8 cellular contexts compared by ENCODE assay signal in genomic region chrX:41085105-41085882, GRCh38. TPM values are rescaled to one million over a fixed set of nuclear protein-coding genes. Genes with fewer than 3 reads are reported as not detected.
DNase-seq lines count a peak whose midpoint lies in the region; ATAC-seq and TF ChIP-seq lines count a peak whose summit lies in the region.

A gene with protein sequence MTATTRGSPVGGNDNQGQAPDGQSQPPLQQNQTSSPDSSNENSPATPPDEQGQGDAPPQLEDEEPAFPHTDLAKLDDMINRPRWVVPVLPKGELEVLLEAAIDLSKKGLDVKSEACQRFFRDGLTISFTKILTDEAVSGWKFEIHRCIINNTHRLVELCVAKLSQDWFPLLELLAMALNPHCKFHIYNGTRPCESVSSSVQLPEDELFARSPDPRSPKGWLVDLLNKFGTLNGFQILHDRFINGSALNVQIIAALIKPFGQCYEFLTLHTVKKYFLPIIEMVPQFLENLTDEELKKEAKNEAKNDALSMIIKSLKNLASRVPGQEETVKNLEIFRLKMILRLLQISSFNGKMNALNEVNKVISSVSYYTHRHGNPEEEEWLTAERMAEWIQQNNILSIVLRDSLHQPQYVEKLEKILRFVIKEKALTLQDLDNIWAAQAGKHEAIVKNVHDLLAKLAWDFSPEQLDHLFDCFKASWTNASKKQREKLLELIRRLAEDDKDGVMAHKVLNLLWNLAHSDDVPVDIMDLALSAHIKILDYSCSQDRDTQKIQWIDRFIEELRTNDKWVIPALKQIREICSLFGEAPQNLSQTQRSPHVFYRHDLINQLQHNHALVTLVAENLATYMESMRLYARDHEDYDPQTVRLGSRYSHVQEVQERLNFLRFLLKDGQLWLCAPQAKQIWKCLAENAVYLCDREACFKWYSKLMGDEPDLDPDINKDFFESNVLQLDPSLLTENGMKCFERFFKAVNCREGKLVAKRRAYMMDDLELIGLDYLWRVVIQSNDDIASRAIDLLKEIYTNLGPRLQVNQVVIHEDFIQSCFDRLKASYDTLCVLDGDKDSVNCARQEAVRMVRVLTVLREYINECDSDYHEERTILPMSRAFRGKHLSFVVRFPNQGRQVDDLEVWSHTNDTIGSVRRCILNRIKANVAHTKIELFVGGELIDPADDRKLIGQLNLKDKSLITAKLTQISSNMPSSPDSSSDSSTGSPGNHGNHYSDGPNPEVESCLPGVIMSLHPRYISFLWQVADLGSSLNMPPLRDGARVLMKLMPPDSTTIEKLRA (N-terminal part only) (plus strand): TSS chrX:41085445. CDS start chrX:41123629, 38,184 bp downstream.

- peak within 1 kb of the TSS; percentile 91 to 95 (median 93) for H3K4me3 Mint-ChIP-seq in T-cell

- H3K36me3 ChIP-seq in heart left ventricle (peaks cover 0 to 6% (median 0%) of the 10 kb centered on the region in 9 donors), upper lobe of left lung (no peaks in the 10 kb centered on the region)

- peaks cover 0 to 44% (median 19%) of the 10 kb centered on the region in 12 donors for H3K4me1 ChIP-seq in heart left ventricle
- H3K4me1 ChIP-seq in upper lobe of left lung = peaks cover 0 to 30% (median 9%) of the 10 kb centered on the region in 4 donors

- peaks cover 0 to 6% (median 0%) of the 10 kb centered on the region in 9 donors for H3K27me3 ChIP-seq in heart left ventricle
- H3K27me3 ChIP-seq in upper lobe of left lung = peaks cover 0 to 5% (median 0%) of the 10 kb centered on the region in 4 donors

- CTCF ChIA-PET in T-cell (lab: Charles Lee) = interaction anchor here (0.5 to 2.1 kb wide), 7 partner anchors 27 to 208 kb away, joined by 3 to 7 read pairs (median 5); no protein-coding TSS in a partner anchor

- H3K36me3 Mint-ChIP-seq in T-cell = peaks cover 13% of the 10 kb centered on the region

- WGBS in adipose tissue, 3 donors = 0 to 1% (median 1%) methylated on average over 11 to 70 of the region's 86 CpGs
- 0 to 3% (median 0%) methylated on average over 30 to 79 of the region's 86 CpGs for WGBS in heart left ventricle, 4 donors
- WGBS in upper lobe of left lung, 2 donors = 0% methylated on average over 43 of the region's 86 CpGs; no CpG with 5 or more reads in 1 of the 2 donors

- TF ChIP-seq POLR2A in heart left ventricle (IDR thresholded peaks at IDR 0.05) = peak in 1 of 2 donors; percentile 72
- TF ChIP-seq POLR2A in upper lobe of left lung (IDR thresholded peaks at IDR 0.05) = peak in 3 of 4 donors; percentile 21 to 72 (median 64)

- peaks cover 31 to 40% (median 32%) of the 10 kb centered on the region in 3 donors for H3K4me1 Mint-ChIP-seq in T-cell

- intact Hi-C loops in heart left ventricle (cut with DNase I) = loop anchor here in 3 of 10 donors (1.0 to 10.0 kb wide), 7 partner anchors 70 to 430 kb away; partner anchors contain the start of genes DDX3X (in 1 of the 3) and MED14 (in 1 of the 3)
- intact Hi-C loops in posterior vena cava (cut with DNase I) = no loop called here

- no peak for TF ChIP-seq CTCF in GM12864 (IDR thresholded peaks at IDR 0.05; ENCODE audit: low read depth, low read length, missing control alignments)
- peak in 1 of 12 donors; percentile 6 for TF ChIP-seq CTCF in heart left ventricle (IDR thresholded peaks at IDR 0.05)
- TF ChIP-seq CTCF in upper lobe of left lung (IDR thresholded peaks at IDR 0.05) = no peak

- peaks cover 0 to 11% of the 10 kb centered on the region in 2 donors for H3K27me3 Mint-ChIP-seq in T-cell

- H3K4me3 ChIP-seq in GM12864 (ENCODE audit: low read depth, low read length) (peak within 1 kb of the TSS; percentile 85), heart left ventricle (peak within 1 kb of the TSS; percentile 52 to 99 (median 90)), upper lobe of left lung (peak within 1 kb of the TSS; percentile 43 to 75 (median 69))

- ATAC-seq in HG02610 (IDR thresholded peaks at IDR 0.05; ENCODE audit: unreplicated experiment) (peak; percentile 53), T-cell (replicated peaks in 1 of 4) (peak; percentile 65 to 74 (median 70)), heart left ventricle (peak; percentile 85 to 93 (median 92)), upper lobe of left lung (ENCODE audit: low FRiP score in 2 of 2) (peak; percentile 95 to 96)

- H3K27ac ChIP-seq in adipose tissue (ENCODE audit: low read depth, low read length) = peak within 1 kb of the TSS; percentile 95
- peak within 1 kb of the TSS; percentile 90 to 100 (median 99) for H3K27ac ChIP-seq in heart left ventricle
- peak within 1 kb of the TSS; percentile 94 to 100 (median 100) for H3K27ac ChIP-seq in upper lobe of left lung

- no peaks in the 10 kb centered on the region for H3K9me3 Mint-ChIP-seq in T-cell

- peak within 1 kb of the TSS; percentile 98 to 99 for H3K27ac Mint-ChIP-seq in T-cell

- POLR2A ChIA-PET in T-cell (lab: Charles Lee) = interaction anchor here in 1 of 2 donors (0.5 to 1.2 kb wide), 6 partner anchors 26 to 363 kb away, joined by 3 to 9 read pairs (median 5); no protein-coding TSS in a partner anchor

- DNase-seq in GM12864 (ENCODE audit: low read depth) = peak; percentile 45
- peak; percentile 91 for DNase-seq in NCI-H1092 treated with DMSO at 0.1 percent for 48 hours (lab: John Stamatoyannopoulos, UW)
- peak; percentile 79 to 94 (median 86) for DNase-seq in T-cell
- peak; percentile 90 to 93 (median 93) for DNase-seq in heart left ventricle
- peak; percentile 97 for DNase-seq in posterior vena cava (ENCODE audit: low spot score)
- DNase-seq in upper lobe of left lung = peak; percentile 89 to 95

- H3K9me3 ChIP-seq in heart left ventricle = no peaks in the 10 kb centered on the region
- no peaks in the 10 kb centered on the region for H3K9me3 ChIP-seq in upper lobe of left lung

- peak in 1 of 4 donors; percentile 13 for TF ChIP-seq EP300 in upper lobe of left lung (IDR thresholded peaks at IDR 0.05)

RNA-seq across cellular contexts. Expression of the gene that starts here (rescaled TPM):
- 10 to 100 TPM; 51.7 to 84.2 (median 62.7) TPM for total RNA-seq in T-cell
- 10 to 100 TPM in 2 of 3 donors, 1 to 10 TPM in 1; 8.9 to 23.7 (median 11.4) TPM for polyA plus RNA-seq in adipose tissue
- 10 to 100 TPM; 54.6 to 80.1 (median 67.3) TPM for total RNA-seq in heart left ventricle
- polyA plus RNA-seq in heart left ventricle = 10 to 100 TPM in 1 of 2 donors, 1 to 10 TPM in 1; 9.5 to 22.1 TPM
- total RNA-seq in posterior vena cava = 10 to 100 TPM; 74.4 to 84.0 TPM
- 100 to 1,000 TPM in 1 of 6 donors, 10 to 100 TPM in 5; 56.8 to 117 (median 68.1) TPM for total RNA-seq in upper lobe of left lung

Comparison
In these comparisons a context has a peak if more than half of its experiments do, and no peak if none do; other contexts are left out.
1. Peak in every context shown above with its lines: DNase-seq, ATAC-seq, H3K4me3 ChIP-seq and H3K27ac ChIP-seq.
2. DNase-seq: peak in every context shown above with its lines; median percentile 97 in posterior vena cava; 93 in heart left ventricle; 92 in upper lobe of left lung; 91 in NCI-H1092 treated with DMSO at 0.1 percent for 48 hours; 86 in T-cell; 45 in GM12864.